21 cellular contexts compared by ENCODE assay signal in genomic region chr18:13993730-13994129, GRCh38.
"Had no signal": no experiment of that assay in that cellular context is flagged by ENCODE, and none has a peak within 500 bp of the region (broad histone marks: within the 10 kb centered on the region; RNA-seq: fewer than 3 reads in every experiment).

No MANE protein-coding gene starts in this region.

- DNase-seq: activated CD4-positive, alpha-beta memory T cell treated with anti-CD3 and anti-CD28 coated beads for 36 hours; activated CD4-positive, alpha-beta T cell treated with anti-CD3 and anti-CD28 coated beads for 48 hours; activated CD8-positive, alpha-beta memory T cell treated with anti-CD3 and anti-CD28 coated beads, Interleukin-2, amount 50 U/mL, for 48 hours; activated gamma-delta T cell treated with Interleukin-2 at 50 U/mL for 16 hours; activated naive CD4-positive, alpha-beta T cell treated with anti-CD3 and anti-CD28 coated beads, Interleukin-2, amount 50 U/mL, for 16 hours; activated T-cell treated with anti-CD3 and anti-CD28 coated beads, Interleukin-2, amount 50 U/mL, for 24 hours; amniotic stem cell; brain microvascular endothelial cell; endodermal cell; foreskin keratinocyte; left cardiac atrium; left ventricle myocardium superior; naive thymus-derived CD4-positive, alpha-beta T cell; right cardiac atrium; spleen; stimulated activated naive CD4-positive, alpha-beta T cell; trophoblast cell had no signal

- H3K27ac ChIP-seq: brain microvascular endothelial cell, foreskin keratinocyte, parathyroid adenoma, spleen, thoracic aorta, VCaP had no signal

- ATAC-seq: esophagus mucosa; foreskin keratinocyte; left cardiac atrium; left ventricle myocardium superior; naive thymus-derived CD4-positive, alpha-beta T cell; right cardiac atrium had no signal
